7 cellular contexts compared by ENCODE assay signal in the genomic region with DNA sequence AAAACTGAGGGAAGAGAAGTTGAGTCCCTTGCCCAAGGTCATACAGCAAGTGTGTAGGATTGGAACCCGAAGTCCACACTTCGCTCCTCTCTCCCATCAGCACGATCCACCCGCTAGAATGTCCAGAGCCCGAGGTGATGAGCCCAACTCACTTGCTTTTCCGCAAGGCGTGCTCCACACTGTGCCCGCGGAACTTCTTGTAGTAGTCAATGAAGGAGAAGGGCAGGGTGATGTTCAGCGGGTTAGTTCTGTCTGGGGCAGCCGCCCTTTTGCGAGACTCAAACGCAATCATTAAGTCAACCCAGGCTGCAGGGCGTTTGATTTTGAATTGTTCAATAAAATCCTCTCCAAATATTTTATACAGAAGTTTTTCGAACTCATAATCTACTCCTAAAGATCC. TPM values are rescaled to one million over a fixed set of nuclear protein-coding genes. Genes with fewer than 3 reads are reported as not detected.
"Had no signal": no experiment of that assay in that cellular context is flagged by ENCODE, and none has a peak within 500 bp of the region (broad histone marks: within the 10 kb centered on the region; RNA-seq: fewer than 3 reads in every experiment).

No MANE protein-coding gene starts in this region.

- DNase-seq: GM23248, GOT3, H7, HFFc6, IMR-90 had no signal

RNA-seq across cellular contexts. Expression of gene PNLIPRP2, which starts 58.6 kb away (rescaled TPM):
- total RNA-seq: GM23248, H4, H7, HFFc6, HT-29, IMR-90 had no signal
